Comparison of ENCODE assay signal across 18 cellular contexts in the genomic region with DNA sequence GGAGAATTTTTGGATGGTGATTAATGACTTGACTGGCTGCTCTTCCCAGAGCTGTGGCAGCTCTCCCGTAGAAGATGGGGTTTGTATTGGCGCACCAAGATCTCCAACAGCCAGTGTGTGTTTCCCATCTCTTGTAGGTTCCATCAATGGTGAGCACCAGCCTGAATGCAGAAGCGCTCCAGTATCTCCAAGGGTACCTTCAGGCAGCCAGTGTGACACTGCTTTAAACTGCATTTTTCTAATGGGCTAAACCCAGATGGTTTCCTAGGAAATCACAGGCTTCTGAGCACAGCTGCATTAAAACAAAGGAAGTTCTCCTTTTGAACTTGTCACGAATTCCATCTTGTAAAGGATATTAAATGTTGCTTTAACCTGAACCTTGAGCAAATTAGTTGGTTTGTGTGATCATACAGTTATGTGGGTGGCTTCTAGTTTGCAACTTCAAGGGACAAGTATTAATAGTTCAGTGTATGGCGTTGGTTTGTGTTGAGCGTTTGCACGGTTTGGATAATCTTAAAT. TPM values are rescaled to one million over a fixed set of nuclear protein-coding genes. Genes with fewer than 3 reads are reported as not detected.
DNase-seq lines count a peak whose midpoint lies in the region; ATAC-seq, FAIRE-seq and TF ChIP-seq lines count a peak whose summit lies in the region.
"Had no signal": no experiment of that assay in that cellular context is flagged by ENCODE, and none has a peak within 500 bp of the region (broad histone marks: within the 10 kb centered on the region; RNA-seq: fewer than 3 reads in every experiment).

No MANE protein-coding gene starts in this region.

- H3K4me1 ChIP-seq in HepG2 (ENCODE audit: insufficient read depth, low read length) (peaks cover 7% of the 10 kb centered on the region), right lobe of liver (peaks cover 0 to 5% (median 4%) of the 10 kb centered on the region in 4 donors), SK-N-SH (ENCODE audit: control insufficient read depth in 1 of 2, insufficient read depth in 2 of 2, low read depth in 1 of 2, low read length in 1 of 2) (no peaks in the 10 kb centered on the region)
- H3K4me1 ChIP-seq: BE2C had no signal

- ATAC-seq in HepG2 (no peak), right lobe of liver (no peak)
- ATAC-seq: GM23338, HCT116 had no signal

- FAIRE-seq in HepG2 (lab: Jason Lieb, UNC), result no peak
- FAIRE-seq: D721Med, G401.6, GM12891, H54 had no signal

- H4K20me1 ChIP-seq in HepG2 (ENCODE audit: insufficient read depth, low read length) (no peaks in the 10 kb centered on the region), SK-N-SH (ENCODE audit: insufficient read depth) (no peaks in the 10 kb centered on the region)

- no peaks in the 10 kb centered on the region for H3K9me2 ChIP-seq in SK-N-SH

- H3K27me3 ChIP-seq in HepG2 (ENCODE audit: control insufficient read depth in 1 of 2, insufficient read depth in 2 of 2, low read length in 2 of 2) (no peaks in the 10 kb centered on the region), right lobe of liver (no peaks in the 10 kb centered on the region), SK-N-SH (ENCODE audit: insufficient read depth) (no peaks in the 10 kb centered on the region)
- H3K27me3 ChIP-seq: BE2C had no signal

- no peak overlapping the region for H3K4me3 Mint-ChIP-seq in nephron progenitor cell
- H3K4me3 Mint-ChIP-seq: CD4-positive, CD25-positive, alpha-beta regulatory T cell; CD8-positive, alpha-beta memory T cell; GM23338; HFFc6 had no signal

- in situ Hi-C loops in HepG2 (cut with HindIII; ENCODE audit: extremely low pct_ligation_motif_present, low pct_unique_long_range_greater_than_20kb), result no loop called here

- no TSS peak for BruUV-seq in HepG2 (replicated peaks; lab: Mats Ljungman, UMichigan)

- no peaks in the 10 kb centered on the region for H3K9me3 Mint-ChIP-seq in nephron progenitor cell
- H3K9me3 Mint-ChIP-seq: CD8-positive, alpha-beta memory T cell; GM23338; HFFc6 had no signal

- H3K4me3 ChIP-seq in HepG2 (replicated peaks in 1 of 3; ENCODE audit: insufficient read depth in 1 of 3, low read depth in 2 of 3, low read length in 3 of 3), result no peak overlapping the region
- no peak overlapping the region for H3K4me3 ChIP-seq in right lobe of liver
- H3K4me3 ChIP-seq in SK-N-SH (ENCODE audit: low read depth in 2 of 2, low read length in 1 of 2), result no peak overlapping the region
- H3K4me3 ChIP-seq: GM23338 had no signal

- peaks cover 3% of the 10 kb centered on the region for H3K27me3 Mint-ChIP-seq in nephron progenitor cell (ENCODE audit: low read depth, poor library complexity)
- H3K27me3 Mint-ChIP-seq: CD4-positive, CD25-positive, alpha-beta regulatory T cell; CD8-positive, alpha-beta memory T cell had no signal

- TF ChIP-seq POLR2A in HepG2 (IDR thresholded peaks at IDR 0.05; ENCODE audit: insufficient read depth in 1 of 2, low read depth in 2 of 2, low read length in 2 of 2), result no peak
- no peak for TF ChIP-seq POLR2A in right lobe of liver (IDR thresholded peaks at IDR 0.05)

- TF ChIP-seq RAD21 in HepG2 (CRISPR knock-in tag; IDR thresholded peaks at IDR 0.05) (no peak), SK-N-SH (IDR thresholded peaks at IDR 0.05; ENCODE audit: low read length) (no peak)

- POLR2A ChIA-PET in HepG2 (lab: Yijun Ruan, JAX), result no interaction called here
- POLR2A ChIA-PET in SK-N-SH (lab: Yijun Ruan, JAX), result no interaction called here

- H3F3A ChIP-seq in SK-N-SH (replicated peaks; ENCODE audit: insufficient read depth), result peaks cover 7% of the 10 kb centered on the region

- WGBS in HepG2 (ENCODE audit: low lambda C conversion rate), result 96% methylated on average over 7 of the region's 7 CpGs
- 86% methylated on average over 6 of the region's 7 CpGs for WGBS in right lobe of liver (ENCODE audit: insufficient coverage, low coverage, low lambda C conversion rate, missing lambda C conversion rate)
- 86% methylated on average over 7 of the region's 7 CpGs for WGBS in SK-N-SH (ENCODE audit: low lambda C conversion rate)

- TF ChIP-seq EP300 in HepG2 (IDR thresholded peaks at IDR 0.05; ENCODE audit: low read depth in 2 of 2, low read length in 2 of 2) (no peak), HepG2 (CRISPR knock-in tag; IDR thresholded peaks at IDR 0.05; ENCODE audit: borderline replicate concordance) (no peak), SK-N-SH (IDR thresholded peaks at IDR 0.05; ENCODE audit: borderline replicate concordance in 1 of 2, low read depth in 1 of 2, low read length in 1 of 2) (no peak)

- TF ChIP-seq CTCF in HepG2 (CRISPR knock-in tag; IDR thresholded peaks at IDR 0.05), result no peak
- no peak for TF ChIP-seq CTCF in right lobe of liver (IDR thresholded peaks at IDR 0.05)
- TF ChIP-seq CTCF in VCaP (conservative IDR thresholded peaks at IDR 0.05), result no peak
- TF ChIP-seq CTCF in nephron progenitor cell (IDR thresholded peaks at IDR 0.05), result no peak
- TF ChIP-seq CTCF in SK-N-SH (IDR thresholded peaks at IDR 0.05), result no peak

- peaks cover 8% of the 10 kb centered on the region for H3K4me1 Mint-ChIP-seq in nephron progenitor cell
- H3K4me1 Mint-ChIP-seq: GM23338 had no signal

- no peak overlapping the region for H3K27ac ChIP-seq in HepG2 (ENCODE audit: extremely low read length, insufficient read depth, low read length)
- no peak overlapping the region for H3K27ac ChIP-seq in right lobe of liver
- H3K27ac ChIP-seq in VCaP, result peak overlapping the region; percentile 89
- no peak overlapping the region for H3K27ac ChIP-seq in SK-N-SH (ENCODE audit: low read depth in 2 of 2, low read length in 1 of 2)

- H3K36me3 Mint-ChIP-seq in nephron progenitor cell (ENCODE audit: low read depth), result peaks cover 86% of the 10 kb centered on the region

- DNase-seq in HepG2 (ENCODE audit: low spot score) (no peak), right lobe of liver (no peak), nephron progenitor cell (no peak), SK-N-SH (no peak), D341Med (ENCODE audit: low spot score) (no peak)
- DNase-seq: BE2C; C1 segment of cervical spinal cord; CD4-positive, CD25-positive, alpha-beta regulatory T cell; CD8-positive, alpha-beta memory T cell; COR-L47; HFFc6 had no signal

- H3K9ac ChIP-seq in HepG2 (ENCODE audit: insufficient read depth, low read depth, low read length) (no peak overlapping the region), SK-N-SH (no peak overlapping the region)

- H2AFZ ChIP-seq in HepG2 (ENCODE audit: low read length) (no peak overlapping the region), SK-N-SH (ENCODE audit: low read depth) (no peak overlapping the region)
- H2AFZ ChIP-seq: GM23338 had no signal

- H3K36me3 ChIP-seq in HepG2 (replicated peaks in 1 of 2; ENCODE audit: control insufficient read depth in 1 of 2, insufficient read depth in 2 of 2, low read length in 2 of 2) (peaks cover 29 to 78% of the 10 kb centered on the region in 2 experiments), right lobe of liver (peaks cover 0 to 34% (median 14%) of the 10 kb centered on the region in 4 donors), SK-N-SH (replicated peaks in 1 of 2; ENCODE audit: control insufficient read depth in 1 of 2, insufficient read depth in 2 of 2, low read length in 1 of 2) (peaks cover 60 to 74% of the 10 kb centered on the region in 2 experiments)

- H3K79me2 ChIP-seq in HepG2 (ENCODE audit: insufficient read depth, low read length) (no peaks in the 10 kb centered on the region), SK-N-SH (ENCODE audit: insufficient read depth) (peaks cover 17% of the 10 kb centered on the region; the same call in 1 of the 2 replicates)

- intact Hi-C loops in HepG2 (cut with micrococcal nuclease; ENCODE audit: unreplicated experiment) (no loop called here), right lobe of liver (cut with DNase I) (no loop called here)

- peak overlapping the region; percentile 27 for H3K27ac Mint-ChIP-seq in nephron progenitor cell
- H3K27ac Mint-ChIP-seq: GM23338, HFFc6 had no signal

- no peak overlapping the region for H3K4me2 ChIP-seq in HepG2 (ENCODE audit: low read depth, low read length)
- H3K4me2 ChIP-seq in SK-N-SH, result no peak overlapping the region
- H3K4me2 ChIP-seq: GM23338 had no signal

- CTCF ChIA-PET in HepG2 (lab: Yijun Ruan, JAX; ENCODE audit: low intra/inter-chr PET ratio, low total read pairs), result no interaction called here
- CTCF ChIA-PET in SK-N-SH (lab: Yijun Ruan, JAX), result interaction anchor here (1.8 kb wide), 1 partner anchor 121 kb away, joined by 6 read pairs; no protein-coding TSS in a partner anchor

- no peaks in the 10 kb centered on the region for H3K9me3 ChIP-seq in HepG2 (ENCODE audit: low read length)
- no peaks in the 10 kb centered on the region for H3K9me3 ChIP-seq in right lobe of liver
- H3K9me3 ChIP-seq in SK-N-SH, result no peaks in the 10 kb centered on the region
- H3K9me3 ChIP-seq: BE2C had no signal

TF ChIP-seq in HepG2, 621 proteins besides CTCF, POLR2A, EP300 and RAD21 (continues in another document):
- TF ChIP-seq ZSCAN21 (CRISPR knock-in tag; IDR thresholded peaks at IDR 0.05; ENCODE audit: borderline replicate concordance), result no peak

RNA-seq across cellular contexts. Expression of a gene that starts 50.2 kb away (rescaled TPM):
- total RNA-seq in HepG2 (2016; rRNA removed; fragmentation: Illumina TruSeq; extraction: Trizol), result 258 and 449 TPM in 2 replicates
- 62.9 and 72.5 TPM in 2 replicates for total RNA-seq in HepG2 (2016; cell fraction: cytosol; rRNA removed; fragmentation: Illumina TruSeq; extraction: Trizol; ENCODE audit: low read depth)
- 257 and 452 TPM in 2 replicates for total RNA-seq in HepG2 (2016; cell fraction: insoluble cytoplasmic fraction; rRNA removed; fragmentation: Illumina TruSeq; extraction: Trizol)
- total RNA-seq in HepG2 (2016; cell fraction: membrane; rRNA removed; fragmentation: Illumina TruSeq; extraction: Trizol), result 96.6 and 104 TPM in 2 replicates
- 167 and 185 TPM in 2 replicates for total RNA-seq in HepG2 (2016; cell fraction: nucleus; rRNA removed; fragmentation: Illumina TruSeq; extraction: Trizol)
- polyA plus RNA-seq in HepG2 (2011; rRNA removed), result 37.1 and 56.9 TPM in 2 replicates
- 22.6 and 30.5 TPM in 2 replicates for polyA plus RNA-seq in HepG2 (2011; cell fraction: cytosol; rRNA removed)
- 24.7 and 24.9 TPM in 2 replicates for polyA plus RNA-seq in HepG2 (2011; cell fraction: nucleus; rRNA removed)
- polyA plus RNA-seq in HepG2 (2012), result 53.3 and 83.9 TPM in 2 replicates
- polyA plus RNA-seq in HepG2 (2016; cell fraction: cytosol; fragmentation: Illumina TruSeq; extraction: Trizol; ENCODE audit: low read depth), result 18.3 and 22.0 TPM in 2 replicates
- 363 and 386 TPM in 2 replicates for polyA plus RNA-seq in HepG2 (2016; cell fraction: insoluble cytoplasmic fraction; fragmentation: Illumina TruSeq; extraction: Trizol; ENCODE audit: low read depth)
- polyA plus RNA-seq in HepG2 (2016; cell fraction: membrane; fragmentation: Illumina TruSeq; extraction: Trizol; ENCODE audit: low read depth), result 45.2 and 49.9 TPM in 2 replicates
- polyA plus RNA-seq in HepG2 (2016; cell fraction: nucleus; fragmentation: Illumina TruSeq; extraction: Trizol; ENCODE audit: insufficient read depth, low read depth), result 162 and 172 TPM in 2 replicates
- polyA minus RNA-seq in HepG2 (2011; rRNA and poly(A)+ RNA removed; ENCODE audit: low replicate concordance), result 33.8 and 112 TPM in 2 replicates
- polyA minus RNA-seq in HepG2 (2011; cell fraction: cytosol; rRNA and poly(A)+ RNA removed), result 46.4 and 54.2 TPM in 2 replicates
- 58.6 and 66.2 TPM in 2 replicates for polyA minus RNA-seq in HepG2 (2011; cell fraction: nucleus; rRNA and poly(A)+ RNA removed)
- 10 to 100 TPM; 19.4 to 35.8 (median 21.6) TPM for total RNA-seq in right lobe of liver
- 18.8 and 21.1 TPM in 2 replicates for polyA plus RNA-seq in SK-N-SH (2012; rRNA removed)
- 28.9 and 32.1 TPM in 2 replicates for polyA plus RNA-seq in SK-N-SH (2012; cell fraction: cytosol; rRNA removed)
- polyA plus RNA-seq in SK-N-SH (2012; cell fraction: nucleus; rRNA removed), result 11.2 and 21.7 TPM in 2 replicates
